In genomic region chr10:72948762-72949161, GRCh38 we compare ENCODE assay signal across 35 cellular contexts. TPM values are rescaled to one million over a fixed set of nuclear protein-coding genes. Genes with fewer than 3 reads are reported as not detected.
"Had no signal": no experiment of that assay in that cellular context is flagged by ENCODE, and none has a peak within 500 bp of the region (broad histone marks: within the 10 kb centered on the region; RNA-seq: fewer than 3 reads in every experiment).

No MANE protein-coding gene starts in this region.

- H3K27ac ChIP-seq: adrenal gland, body of pancreas, breast epithelium, Peyer's patch, SJSA1 had no signal

- H3K36me3 Mint-ChIP-seq: activated CD4-positive, alpha-beta memory T cell treated with anti-CD3 and anti-CD28 coated beads for 36 hours; activated naive CD4-positive, alpha-beta T cell treated with anti-CD3 and anti-CD28 coated beads, Interleukin-2, amount 50 U/mL, for 72 hours had no signal

- ATAC-seq: activated naive CD4-positive, alpha-beta T cell treated with anti-CD3 and anti-CD28 coated beads, Interleukin-2, amount 50 U/mL, for 72 hours; activated T-cell treated with anti-CD3 and anti-CD28 coated beads, Interleukin-2, amount 50 U/mL, for 4 hours; body of pancreas had no signal

- H3K4me3 ChIP-seq: adrenal gland, body of pancreas, breast epithelium, Peyer's patch, SJSA1 had no signal

- H3K9me3 Mint-ChIP-seq: activated B cell treated with CpG ODN at 0.5 μM for 24 hours; activated CD4-positive, alpha-beta memory T cell treated with anti-CD3 and anti-CD28 coated beads for 36 hours; activated naive CD4-positive, alpha-beta T cell treated with anti-CD3 and anti-CD28 coated beads for 36 hours; activated naive CD4-positive, alpha-beta T cell treated with anti-CD3 and anti-CD28 coated beads, Interleukin-2, amount 50 U/mL, for 72 hours; activated T-cell treated with anti-CD3 and anti-CD28 coated beads, Interleukin-2, amount 50 U/mL, for 4 hours; activated T-helper 1 cell treated with anti-CD3 and anti-CD28 coated beads, Interleukin-12 subunit alpha, Interleukin-12 subunit beta, Interleukin-2, Interleukin-4 antibody, amounts not matched to agents 30 ng/mL and 10 ng/mL and 1 ng/mL, durations not matched to agents 14 hours and 24 hours and 36 hours; T-helper 1 cell treated with Interleukin-12 subunit alpha and Interleukin-12 subunit beta and Interleukin-4 antibody, amounts not matched to agents 30 μg/mL and 1 μg/mL, for 36 hours; T-helper 2 cell treated with Interferon-gamma antibody and Interleukin-4, amounts not matched to agents 5 μg/mL and 100 μg/mL, for 36 hours had no signal

- H3K4me1 Mint-ChIP-seq: activated B cell treated with CpG ODN at 0.5 μM for 24 hours had no signal

- H3K9me2 ChIP-seq: SK-N-SH had no signal

- H3K9me3 ChIP-seq: adrenal gland, body of pancreas, breast epithelium, Peyer's patch, SJSA1, SK-N-SH had no signal

- H3K4me3 Mint-ChIP-seq: activated B cell treated with CpG ODN at 0.5 μM for 24 hours; activated CD4-positive, alpha-beta memory T cell treated with anti-CD3 and anti-CD28 coated beads for 36 hours; activated naive CD4-positive, alpha-beta T cell treated with anti-CD3 and anti-CD28 coated beads for 36 hours; activated T-cell treated with anti-CD3 and anti-CD28 coated beads, Interleukin-2, amount 50 U/mL, for 4 hours; activated T-helper 1 cell treated with anti-CD3 and anti-CD28 coated beads, Interleukin-12 subunit alpha, Interleukin-12 subunit beta, Interleukin-2, Interleukin-4 antibody, amounts not matched to agents 30 ng/mL and 10 ng/mL and 1 ng/mL, durations not matched to agents 14 hours and 24 hours and 36 hours; T-helper 1 cell treated with Interleukin-12 subunit alpha and Interleukin-12 subunit beta and Interleukin-4 antibody, amounts not matched to agents 30 μg/mL and 1 μg/mL, for 36 hours; T-helper 2 cell treated with Interferon-gamma antibody and Interleukin-4, amounts not matched to agents 5 μg/mL and 100 μg/mL, for 36 hours had no signal

- DNase-seq: activated B cell treated with CpG ODN at 0.5 μM for 24 hours; activated CD4-positive, alpha-beta memory T cell treated with anti-CD3 and anti-CD28 coated beads for 36 hours; activated CD4-positive, alpha-beta T cell treated with anti-CD3 and anti-CD28 coated beads for 4 hours; activated CD4-positive, alpha-beta T cell treated with anti-CD3 and anti-CD28 coated beads, Interleukin-2, amount 50 U/mL, for 1 hour; activated CD4-positive, CD25-positive, alpha-beta regulatory T cell treated with anti-CD3 and anti-CD28 coated beads, Interleukin-2, amount 50 U/mL, for 72 hours; activated CD8-positive, alpha-beta memory T cell treated with anti-CD3 and anti-CD28 coated beads, Interleukin-2, amount 50 U/mL, for 4 hours; activated gamma-delta T cell treated with Interleukin-2 at 50 U/mL for 16 hours; activated naive CD4-positive, alpha-beta T cell treated with anti-CD3 and anti-CD28 coated beads for 36 hours; activated T-cell treated with anti-CD3 and anti-CD28 coated beads for 4 hours; activated T-cell treated with anti-CD3 and anti-CD28 coated beads, Interleukin-2, amount 50 U/mL, for 4 hours; adrenal gland; body of pancreas; Karpas-422; NCI-H1105; NCI-H1417 treated with DMSO at 0.1 percent for 48 hours; NCI-H187 treated with DMSO at 0.1 percent for 48 hours; NCI-H2081; NCI-H2171 treated with DMSO at 0.1 percent for 48 hours; NCI-H2227 treated with DMSO at 0.1 percent for 48 hours; NCI-H446; NCI-H510A treated with DMSO at 0.1 percent for 48 hours; NCI-H526 treated with DMSO at 0.1 percent for 48 hours; Peyer's patch; RPMI8226; SHP77 treated with DMSO at 0.1 percent for 48 hours; SK-N-SH had no signal

- H3K4me1 ChIP-seq: adrenal gland, body of pancreas, breast epithelium, Peyer's patch, SJSA1 had no signal

- H3K27ac Mint-ChIP-seq: activated B cell treated with CpG ODN at 0.5 μM for 24 hours; activated CD4-positive, alpha-beta memory T cell treated with anti-CD3 and anti-CD28 coated beads for 36 hours; activated naive CD4-positive, alpha-beta T cell treated with anti-CD3 and anti-CD28 coated beads for 36 hours; activated naive CD4-positive, alpha-beta T cell treated with anti-CD3 and anti-CD28 coated beads, Interleukin-2, amount 50 U/mL, for 72 hours; activated T-helper 1 cell treated with anti-CD3 and anti-CD28 coated beads, Interleukin-12 subunit alpha, Interleukin-12 subunit beta, Interleukin-2, Interleukin-4 antibody, amounts not matched to agents 30 ng/mL and 10 ng/mL and 1 ng/mL, durations not matched to agents 14 hours and 24 hours and 36 hours; T-helper 1 cell treated with Interleukin-12 subunit alpha and Interleukin-12 subunit beta and Interleukin-4 antibody, amounts not matched to agents 30 μg/mL and 1 μg/mL, for 36 hours; T-helper 2 cell treated with Interferon-gamma antibody and Interleukin-4, amounts not matched to agents 5 μg/mL and 100 μg/mL, for 36 hours had no signal

- H3K36me3 ChIP-seq: adrenal gland, breast epithelium, Peyer's patch, SJSA1 had no signal

- FAIRE-seq: astrocyte had no signal

- H3K27me3 ChIP-seq: adrenal gland, body of pancreas, breast epithelium, Peyer's patch, SJSA1 had no signal

- H3K4me2 ChIP-seq: SK-N-SH had no signal

- H3K9ac ChIP-seq: SK-N-SH had no signal

RNA-seq across cellular contexts. Expression of gene PLA2G12B, which starts 5.8 kb away (rescaled TPM):
- total RNA-seq: activated B cell treated with CpG ODN at 0.5 μM for 24 hours; activated CD4-positive, alpha-beta memory T cell treated with anti-CD3 and anti-CD28 coated beads for 36 hours; activated naive CD4-positive, alpha-beta T cell treated with anti-CD3 and anti-CD28 coated beads for 36 hours; activated naive CD4-positive, alpha-beta T cell treated with anti-CD3 and anti-CD28 coated beads, Interleukin-2, amount 50 U/mL, for 72 hours; activated T-cell treated with anti-CD3 and anti-CD28 coated beads, Interleukin-2, amount 50 U/mL, for 4 hours; activated T-helper 1 cell treated with anti-CD3 and anti-CD28 coated beads, Interleukin-12 subunit alpha, Interleukin-12 subunit beta, Interleukin-2, Interleukin-4 antibody, amounts not matched to agents 30 ng/mL and 10 ng/mL and 1 ng/mL, durations not matched to agents 14 hours and 24 hours and 36 hours; adrenal gland; astrocyte; body of pancreas; breast epithelium; cardiac septum; MCF 10A; SJSA1 had no signal
- polyA plus RNA-seq: adrenal gland, SK-N-SH had no signal

RNA-seq across cellular contexts. Expression of gene OIT3, which starts 55.2 kb away (rescaled TPM):
- total RNA-seq: activated B cell treated with CpG ODN at 0.5 μM for 24 hours; activated CD4-positive, alpha-beta memory T cell treated with anti-CD3 and anti-CD28 coated beads for 36 hours; activated naive CD4-positive, alpha-beta T cell treated with anti-CD3 and anti-CD28 coated beads for 36 hours; activated naive CD4-positive, alpha-beta T cell treated with anti-CD3 and anti-CD28 coated beads, Interleukin-2, amount 50 U/mL, for 72 hours; activated T-cell treated with anti-CD3 and anti-CD28 coated beads, Interleukin-2, amount 50 U/mL, for 4 hours; activated T-helper 1 cell treated with anti-CD3 and anti-CD28 coated beads, Interleukin-12 subunit alpha, Interleukin-12 subunit beta, Interleukin-2, Interleukin-4 antibody, amounts not matched to agents 30 ng/mL and 10 ng/mL and 1 ng/mL, durations not matched to agents 14 hours and 24 hours and 36 hours; body of pancreas; MCF 10A; SJSA1 had no signal
- polyA plus RNA-seq: SK-N-SH had no signal
